In the genomic region with DNA sequence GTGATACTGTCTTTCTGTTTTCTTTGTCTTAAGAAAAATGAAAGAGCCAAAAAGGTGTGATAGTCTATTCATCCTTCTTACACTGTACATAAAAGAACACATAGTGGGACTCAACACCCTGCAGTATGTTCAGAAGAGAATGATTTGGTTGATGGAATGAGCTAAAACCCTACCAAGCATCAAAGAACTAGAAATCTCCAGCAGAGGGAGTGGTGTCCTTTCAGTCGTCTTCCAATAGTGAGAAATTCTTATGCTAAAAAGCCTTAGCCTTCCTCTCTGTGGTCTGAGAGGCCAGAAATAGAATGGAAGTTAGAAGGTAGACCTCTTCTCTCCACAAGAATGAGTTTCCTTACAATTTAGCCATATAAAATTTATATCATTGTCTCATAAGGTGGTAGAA, we compare ENCODE assay signal across 20 cellular contexts.
A peak's percentile ranks its signal among the peaks of the same experiment; 100 is the strongest.
DNase-seq lines count a peak whose midpoint lies in the region; ATAC-seq, FAIRE-seq and TF ChIP-seq lines count a peak whose summit lies in the region.
"Had no signal": no experiment of that assay in that cellular context is flagged by ENCODE, and none has a peak within 500 bp of the region (broad histone marks: within the 10 kb centered on the region; RNA-seq: fewer than 3 reads in every experiment).

No MANE protein-coding gene starts in this region.

- H3K27ac Mint-ChIP-seq in neural crest cell (ENCODE audit: unreplicated experiment): no peak overlapping the region
- H3K27ac Mint-ChIP-seq: activated CD8-positive, alpha-beta T cell treated with anti-CD3 and anti-CD28 coated beads for 36 hours; activated naive CD4-positive, alpha-beta T cell treated with anti-CD3 and anti-CD28 coated beads for 36 hours; HFFc6; naive B cell had no signal

- DNase-seq in DMS53 (lab: John Stamatoyannopoulos, UW): peak; percentile 32
- DNase-seq in DMS53 treated with DMSO at 0.1 percent for 48 hours (lab: John Stamatoyannopoulos, UW; ENCODE audit: unreplicated experiment): no peak
- DNase-seq in NCI-H146 treated with DMSO at 0.1 percent for 48 hours (lab: John Stamatoyannopoulos, UW; ENCODE audit: unreplicated experiment): peak; percentile 1
- peak; percentile 1 for DNase-seq in bronchial epithelial cell (ENCODE audit: low read depth)
- DNase-seq in neural crest cell (ENCODE audit: low read depth, low spot score): no peak
- no peak for DNase-seq in activated CD8-positive, alpha-beta memory T cell treated with anti-CD3 and anti-CD28 coated beads for 24 hours
- DNase-seq: activated CD8-positive, alpha-beta T cell treated with anti-CD3 and anti-CD28 coated beads for 36 hours; activated naive CD4-positive, alpha-beta T cell treated with anti-CD3 and anti-CD28 coated beads for 36 hours; DMS79; HFFc6; KG1; naive B cell; NCI-H446 treated with DMSO at 0.1 percent for 48 hours; T-helper 1 cell; tibial artery had no signal

- no peaks in the 10 kb centered on the region for H3K27me3 Mint-ChIP-seq in neural crest cell (ENCODE audit: low read depth)
- H3K27me3 Mint-ChIP-seq: activated CD8-positive, alpha-beta T cell treated with anti-CD3 and anti-CD28 coated beads for 36 hours; naive B cell had no signal

- no peaks in the 10 kb centered on the region for H3K27me3 ChIP-seq in bronchial epithelial cell (ENCODE audit: control insufficient read depth, insufficient read depth, low read length)
- H3K27me3 ChIP-seq: tibial artery had no signal

- H3K4me1 Mint-ChIP-seq in neural crest cell: no peaks in the 10 kb centered on the region
- H3K4me1 Mint-ChIP-seq: naive B cell had no signal

- no peak overlapping the region for H3K4me3 Mint-ChIP-seq in neural crest cell
- H3K4me3 Mint-ChIP-seq: activated CD8-positive, alpha-beta T cell treated with anti-CD3 and anti-CD28 coated beads for 36 hours; activated naive CD4-positive, alpha-beta T cell treated with anti-CD3 and anti-CD28 coated beads for 36 hours; HFFc6; naive B cell had no signal

- H3K9me3 Mint-ChIP-seq in neural crest cell: peaks cover 5% of the 10 kb centered on the region

- FAIRE-seq in bronchial epithelial cell (lab: Jason Lieb, UNC): no peak
- FAIRE-seq: A204.1, GM12891, islet of Langerhans had no signal

- no peaks in the 10 kb centered on the region for H3K36me3 Mint-ChIP-seq in neural crest cell (ENCODE audit: low read depth)
- H3K36me3 Mint-ChIP-seq: naive B cell had no signal

- ATAC-seq in HG02970 (IDR thresholded peaks at IDR 0.05; ENCODE audit: low FRiP score, unreplicated experiment) (no peak), GM21717 (IDR thresholded peaks at IDR 0.05; ENCODE audit: unreplicated experiment) (no peak)
- ATAC-seq: activated CD8-positive, alpha-beta T cell treated with anti-CD3 and anti-CD28 coated beads for 36 hours had no signal

- TF ChIP-seq CTCF in bronchial epithelial cell (IDR thresholded peaks at IDR 0.05; ENCODE audit: insufficient read depth, low read length, severe bottlenecking): no peak
- peak; percentile 37 for TF ChIP-seq CTCF in neural crest cell (conservative IDR thresholded peaks at IDR 0.05)

- no peak overlapping the region for H3K4me3 ChIP-seq in bronchial epithelial cell (ENCODE audit: low read depth, low read length)
- H3K4me3 ChIP-seq: tibial artery had no signal

- H3K36me3 ChIP-seq in bronchial epithelial cell (ENCODE audit: control insufficient read depth, insufficient read depth, low read length): no peaks in the 10 kb centered on the region
- H3K36me3 ChIP-seq: tibial artery had no signal

Comparison
In these comparisons a context has a peak if more than half of its experiments do, and no peak if none do; other contexts are left out.
1. DNase-seq: peak in DMS53 (single experiment), NCI-H146 treated with DMSO at 0.1 percent for 48 hours (single experiment) and bronchial epithelial cell (single experiment); none in DMS53 treated with DMSO at 0.1 percent for 48 hours (single experiment), neural crest cell (single experiment) and activated CD8-positive, alpha-beta memory T cell treated with anti-CD3 and anti-CD28 coated beads for 24 hours (single experiment).